ENCODE assay signal across 8 cellular contexts in the genomic region with DNA sequence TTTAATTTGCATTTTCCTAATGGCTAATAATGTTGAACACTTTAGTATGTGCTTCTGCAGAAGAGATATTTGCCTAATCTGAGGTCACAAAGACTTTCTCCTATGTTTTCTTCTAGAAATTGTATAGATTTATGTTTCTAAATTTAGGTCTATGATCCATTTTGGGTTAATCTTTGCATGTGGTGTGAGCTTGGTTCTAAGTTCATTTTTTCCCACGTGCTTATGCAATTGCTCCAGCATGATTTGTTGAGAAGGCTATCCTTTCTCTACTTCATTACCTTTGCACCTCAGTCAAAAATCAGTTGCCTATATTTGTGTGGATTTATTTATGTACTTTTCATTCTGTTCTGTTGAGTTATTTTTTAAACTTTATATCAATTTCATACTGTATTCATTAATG.
"Had no signal": no experiment of that assay in that cellular context is flagged by ENCODE, and none has a peak within 500 bp of the region (broad histone marks: within the 10 kb centered on the region; RNA-seq: fewer than 3 reads in every experiment).

No MANE protein-coding gene starts in this region.

- H3K27ac Mint-ChIP-seq: IgD-negative memory B cell had no signal

- H3K27ac ChIP-seq: HL-60, KMS-11 had no signal

- DNase-seq: IMR-90, KBM-7, KG1 had no signal

- H3K27me3 Mint-ChIP-seq: IgD-negative memory B cell had no signal

- H3K9ac ChIP-seq: KMS-11 had no signal

- H3K4me2 ChIP-seq: KMS-11 had no signal

- H3K4me3 ChIP-seq: K562 had no signal

- ATAC-seq: K562 had no signal

- H3K4me3 Mint-ChIP-seq: IgD-negative memory B cell had no signal

- FAIRE-seq: HTR-8/SVneo, K562 had no signal
